ENCODE assay signal across 1 cellular context in genomic region chr5:178058321-178059012, GRCh38.
TF ChIP-seq lines count a peak whose summit lies in the region.

No MANE protein-coding gene starts in this region.

TF ChIP-seq in HEK293, 187 proteins besides CTCF, POLR2A, EP300 and RAD21 (continued from another document):
- TF ChIP-seq PRDM2 (tag by site-specific recombination; IDR thresholded peaks at IDR 0.05; ENCODE audit: borderline replicate concordance): no peak
- TF ChIP-seq PRDM10 (tag by site-specific recombination; IDR thresholded peaks at IDR 0.05): 0 out of 2 replicates have a peak, but pooled peaks have one; percentile 20
- no peak for TF ChIP-seq ZNF792 (tag by site-specific recombination; IDR thresholded peaks at IDR 0.05)
- TF ChIP-seq, protein P1, sequence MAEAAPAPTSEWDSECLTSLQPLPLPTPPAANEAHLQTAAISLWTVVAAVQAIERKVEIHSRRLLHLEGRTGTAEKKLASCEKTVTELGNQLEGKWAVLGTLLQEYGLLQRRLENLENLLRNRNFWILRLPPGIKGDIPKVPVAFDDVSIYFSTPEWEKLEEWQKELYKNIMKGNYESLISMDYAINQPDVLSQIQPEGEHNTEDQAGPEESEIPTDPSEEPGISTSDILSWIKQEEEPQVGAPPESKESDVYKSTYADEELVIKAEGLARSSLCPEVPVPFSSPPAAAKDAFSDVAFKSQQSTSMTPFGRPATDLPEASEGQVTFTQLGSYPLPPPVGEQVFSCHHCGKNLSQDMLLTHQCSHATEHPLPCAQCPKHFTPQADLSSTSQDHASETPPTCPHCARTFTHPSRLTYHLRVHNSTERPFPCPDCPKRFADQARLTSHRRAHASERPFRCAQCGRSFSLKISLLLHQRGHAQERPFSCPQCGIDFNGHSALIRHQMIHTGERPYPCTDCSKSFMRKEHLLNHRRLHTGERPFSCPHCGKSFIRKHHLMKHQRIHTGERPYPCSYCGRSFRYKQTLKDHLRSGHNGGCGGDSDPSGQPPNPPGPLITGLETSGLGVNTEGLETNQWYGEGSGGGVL (tag by site-specific recombination; IDR thresholded peaks at IDR 0.05): no peak
- TF ChIP-seq MYNN (tag by site-specific recombination; IDR thresholded peaks at IDR 0.05; ENCODE audit: borderline replicate concordance): no peak
